8 cellular contexts compared by ENCODE assay signal in the genomic region with DNA sequence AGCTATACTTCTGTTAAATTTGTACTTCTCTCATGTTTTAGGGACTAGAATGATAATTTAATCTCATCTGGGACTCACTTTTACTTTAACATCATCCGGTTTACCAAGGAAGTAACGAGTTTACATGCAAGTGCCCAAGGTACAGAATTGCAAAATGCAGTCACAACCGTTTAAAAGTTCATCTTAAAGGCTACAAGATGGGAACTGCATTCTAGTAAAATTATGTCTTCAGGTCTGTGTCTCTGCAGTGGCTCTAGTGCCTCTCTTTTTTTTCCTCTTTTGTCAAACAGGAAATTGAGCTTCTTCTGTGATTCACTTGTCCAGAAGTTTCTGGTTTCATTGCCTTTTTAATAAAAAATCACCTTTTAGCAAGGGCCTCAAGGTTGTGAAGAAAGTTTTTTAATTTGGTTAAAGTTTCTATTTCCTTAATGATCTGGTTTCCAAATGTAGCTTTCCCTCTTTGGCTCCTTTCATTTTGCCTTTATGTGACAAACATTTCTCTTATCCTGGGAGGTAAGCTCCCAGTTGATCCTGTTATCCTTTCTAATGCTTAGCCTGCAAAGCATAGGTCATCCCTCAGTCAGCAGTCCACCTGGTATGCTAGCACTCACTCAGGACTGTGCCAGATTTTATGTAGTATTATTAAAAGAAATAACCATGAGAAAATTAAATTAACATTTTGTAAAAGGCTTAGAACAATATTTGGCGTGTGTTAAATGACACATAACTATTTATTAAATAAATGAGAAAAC. TPM values are rescaled to one million over a fixed set of nuclear protein-coding genes. Genes with fewer than 3 reads are reported as not detected.
DNase-seq lines count a peak whose midpoint lies in the region; ATAC-seq and TF ChIP-seq lines count a peak whose summit lies in the region.

No MANE protein-coding gene starts in this region.

- H3K4me1 ChIP-seq in ectodermal cell (ENCODE audit: control insufficient read depth, insufficient read depth, low read length) (peaks cover 14% of the 10 kb centered on the region), osteoblast (ENCODE audit: insufficient read depth, low read length) (peaks cover 21% of the 10 kb centered on the region), neuronal stem cell (ENCODE audit: control insufficient read depth in 2 of 2, insufficient read depth in 1 of 2, low read depth in 1 of 2, low read length in 2 of 2) (peaks cover 1 to 12% of the 10 kb centered on the region in 2 donors)

- H2AK5ac ChIP-seq in neuronal stem cell (ENCODE audit: low read depth, low read length), result no peak overlapping the region

- H3K18ac ChIP-seq in neuronal stem cell (ENCODE audit: low read length), result no peak overlapping the region

- H2BK120ac ChIP-seq in neuronal stem cell (ENCODE audit: low read depth, low read length), result no peak overlapping the region

- H3K36me3 ChIP-seq in GM06990 (ENCODE audit: control insufficient read depth, insufficient read depth, low read length) (no peaks in the 10 kb centered on the region), ectodermal cell (ENCODE audit: control insufficient read depth, insufficient read depth, low read length) (no peaks in the 10 kb centered on the region), osteoblast (ENCODE audit: insufficient read depth, low read length) (peaks cover 20% of the 10 kb centered on the region), neuronal stem cell (replicated peaks in 1 of 2; ENCODE audit: control insufficient read depth in 2 of 2, insufficient read depth in 2 of 2, low read length in 2 of 2) (peaks cover 0 to 13% of the 10 kb centered on the region in 2 donors)

- peak overlapping the region; percentile 75 for H3K4me2 ChIP-seq in osteoblast (ENCODE audit: insufficient read depth, low read length)
- H3K4me2 ChIP-seq in neuronal stem cell (ENCODE audit: insufficient read depth, low read length, poor library complexity, severe bottlenecking), result no peak overlapping the region

- DNase-seq in GM06990 (ENCODE audit: extremely low read depth, insufficient read length) (no peak), NOMO-1 treated with dmso at 0.1 percent for 144 hours (lab: John Stamatoyannopoulos, UW; ENCODE audit: unreplicated experiment) (peak; percentile 17), osteoblast (ENCODE audit: insufficient read length, low spot score, missing footprints) (peak; percentile 19), neuronal stem cell (ENCODE audit: low spot score) (no peak), dedifferentiated amniotic fluid mesenchymal stem cell (ENCODE audit: extremely low spot score) (no peak)
- no peak for DNase-seq in activated CD4-positive, alpha-beta T cell treated with anti-CD3 and anti-CD28 coated beads, Interleukin-2, amount 50 U/mL, for 1 hour

- H3K9me3 ChIP-seq in ectodermal cell (ENCODE audit: control insufficient read depth, low read length), result no peaks in the 10 kb centered on the region
- H3K9me3 ChIP-seq in osteoblast (ENCODE audit: low read depth, low read length), result no peaks in the 10 kb centered on the region
- no peaks in the 10 kb centered on the region for H3K9me3 ChIP-seq in neuronal stem cell (replicated peaks in 1 of 2; ENCODE audit: control insufficient read depth in 2 of 2, insufficient read depth in 1 of 2, low read depth in 1 of 2, low read length in 2 of 2)

- H4K91ac ChIP-seq in neuronal stem cell (ENCODE audit: low read depth, low read length, poor library complexity), result no peak overlapping the region

- H2BK5ac ChIP-seq in neuronal stem cell (ENCODE audit: low read length), result no peak overlapping the region

- peaks cover 6% of the 10 kb centered on the region for H3K79me1 ChIP-seq in neuronal stem cell (ENCODE audit: low read depth, low read length)

- no peak overlapping the region for H4K8ac ChIP-seq in neuronal stem cell (ENCODE audit: low read depth, low read length)

- H3K4me3 ChIP-seq in GM06990 (replicated peaks; ENCODE audit: low read depth, low read length) (peak overlapping the region; percentile 92), ectodermal cell (ENCODE audit: insufficient read depth, low read depth, low read length) (peak overlapping the region; percentile 69), osteoblast (ENCODE audit: insufficient read depth, low read length) (peak overlapping the region; percentile 84), neuronal stem cell (ENCODE audit: low read length in 2 of 2) (peak overlapping the region in 1 of 2 donors; percentile 83)

- WGBS in ectodermal cell, 2 experiments, result 34 to 54% methylated on average over 3 to 4 of the region's 4 CpGs
- no CpG with 5 or more reads among the region's 4 CpGs for WGBS in neuronal stem cell (ENCODE audit: extremely low coverage in 2 of 2, insufficient read length in 2 of 2, insufficient replicate concordance in 1 of 2), 2 donors

- TF ChIP-seq CTCF in GM06990 (IDR thresholded peaks at IDR 0.05; ENCODE audit: insufficient read depth, low read length, poor library complexity, severe bottlenecking), result no peak
- no peak for TF ChIP-seq CTCF in osteoblast (IDR thresholded peaks at IDR 0.05; ENCODE audit: extremely low read depth, low read depth, low read length)

- no peak for ATAC-seq in GM19463 (IDR thresholded peaks at IDR 0.05; ENCODE audit: unreplicated experiment)

- no peak overlapping the region for H2BK12ac ChIP-seq in neuronal stem cell (ENCODE audit: low read length)

- H2BK15ac ChIP-seq in neuronal stem cell (ENCODE audit: low read length), result no peak overlapping the region

- no peak overlapping the region for H3K27ac ChIP-seq in ectodermal cell (ENCODE audit: insufficient read depth, low read depth, low read length, poor library complexity, severe bottlenecking)
- peak overlapping the region; percentile 82 for H3K27ac ChIP-seq in osteoblast (ENCODE audit: low read depth, low read length)
- no peak overlapping the region for H3K27ac ChIP-seq in neuronal stem cell (replicated peaks; ENCODE audit: low read length)

- peaks cover 76% of the 10 kb centered on the region for H3K79me2 ChIP-seq in osteoblast (ENCODE audit: insufficient read depth, low read length)

- H3K9ac ChIP-seq in neuronal stem cell (ENCODE audit: low read depth, low read length, poor library complexity), result no peak overlapping the region

- H3K23ac ChIP-seq in neuronal stem cell (ENCODE audit: low read depth, low read length, poor library complexity), result no peak overlapping the region

- H3K27me3 ChIP-seq in GM06990 (replicated peaks; ENCODE audit: control insufficient read depth, insufficient read depth, low read length) (no peaks in the 10 kb centered on the region), ectodermal cell (ENCODE audit: control insufficient read depth, insufficient read depth, low read length, poor library complexity, severe bottlenecking) (peaks cover 5% of the 10 kb centered on the region), osteoblast (ENCODE audit: insufficient read depth, low read length) (no peaks in the 10 kb centered on the region), neuronal stem cell (ENCODE audit: control insufficient read depth in 3 of 3, insufficient read depth in 3 of 3, low read depth in 1 of 3, low read length in 3 of 3) (no peaks in the 10 kb centered on the region)

- no peak overlapping the region for H3K14ac ChIP-seq in neuronal stem cell (ENCODE audit: low read length)

- peaks cover 64% of the 10 kb centered on the region for H4K20me1 ChIP-seq in osteoblast (ENCODE audit: insufficient read depth, low read length)

- no peak overlapping the region for H3K4ac ChIP-seq in neuronal stem cell (ENCODE audit: low read length)

- H2AFZ ChIP-seq in osteoblast (ENCODE audit: low read length) (no peak overlapping the region), neuronal stem cell (ENCODE audit: low read length) (no peak overlapping the region)

RNA-seq across cellular contexts. Expression of a gene that starts 2.4 kb away (rescaled TPM):
- 36.8 TPM for polyA plus RNA-seq in ectodermal cell (2013, experiment 1 of 4)
- 27.3 TPM for polyA plus RNA-seq in ectodermal cell (2013, experiment 2 of 4)
- polyA plus RNA-seq in ectodermal cell (2013, experiment 3 of 4), result 26.8 TPM
- polyA plus RNA-seq in ectodermal cell (2013, experiment 4 of 4), result 29.2 TPM
- total RNA-seq in osteoblast, result 447 and 588 TPM in 2 replicates
- polyA plus RNA-seq in neuronal stem cell (2013, experiment 1 of 2), result 23.2 TPM
- polyA plus RNA-seq in neuronal stem cell (2013, experiment 2 of 2), result 24.7 TPM

Comparison
In these comparisons a context has a peak if more than half of its experiments do, and no peak if none do; other contexts are left out.
1. DNase-seq: peak in NOMO-1 treated with dmso at 0.1 percent for 144 hours (single experiment) and osteoblast (single experiment); none in GM06990 (single experiment), neuronal stem cell (single experiment), activated CD4-positive, alpha-beta T cell treated with anti-CD3 and anti-CD28 coated beads, Interleukin-2, amount 50 U/mL, for 1 hour (single experiment) and dedifferentiated amniotic fluid mesenchymal stem cell (single experiment).